In genomic region chr11:59668188-59668949, GRCh38 we compare ENCODE assay signal across 1 cellular context.
TF ChIP-seq lines count a peak whose summit lies in the region.

No MANE protein-coding gene starts in this region.

TF ChIP-seq in HepG2, 621 proteins besides CTCF, POLR2A, EP300 and RAD21 (continued from another document):
- TF ChIP-seq PAXIP1 (CRISPR knock-in tag; conservative IDR thresholded peaks at IDR 0.05): 0 out of 2 replicates have a peak, but pooled peaks have one; percentile 29
- peak; percentile 60 for TF ChIP-seq SRSF1 (optimal IDR thresholded peaks at IDR 0.05; ENCODE audit: low read depth, low read length)
- TF ChIP-seq ZNF501 (CRISPR knock-in tag; IDR thresholded peaks at IDR 0.05): 0 out of 2 replicates have a peak, but pooled peaks have one; percentile 23
- 0 out of 2 replicates have a peak, but pooled peaks have one; percentile 33 for TF ChIP-seq ZSCAN21 (CRISPR knock-in tag; IDR thresholded peaks at IDR 0.05; ENCODE audit: borderline replicate concordance)
- no peak for TF ChIP-seq ZNF740 (CRISPR knock-in tag; IDR thresholded peaks at IDR 0.05)
- peak; percentile 70 for TF ChIP-seq HDAC1 (CRISPR knock-in tag; IDR thresholded peaks at IDR 0.05)
- TF ChIP-seq KLF9 (CRISPR knock-in tag; IDR thresholded peaks at IDR 0.05; ENCODE audit: low read depth): peak; percentile 88
- peak; percentile 62 for TF ChIP-seq ARID4A (CRISPR knock-in tag; IDR thresholded peaks at IDR 0.05; ENCODE audit: borderline replicate concordance)
- no peak for TF ChIP-seq SETDB1 (CRISPR knock-in tag; IDR thresholded peaks at IDR 0.05; ENCODE audit: borderline replicate concordance)
- peak; percentile 65 for TF ChIP-seq SAP130 (CRISPR knock-in tag; IDR thresholded peaks at IDR 0.05; ENCODE audit: low read depth)
- 0 out of 2 replicates have a peak, but pooled peaks have one; percentile 25 for TF ChIP-seq NCOR1 (IDR thresholded peaks at IDR 0.05; ENCODE audit: borderline replicate concordance, low read length)
- peak; percentile 53; the same call in 1 of the 2 replicates for TF ChIP-seq CEBPB (IDR thresholded peaks at IDR 0.05; ENCODE audit: borderline replicate concordance, low read depth, low read length)
- no peak for TF ChIP-seq CBX2 (IDR thresholded peaks at IDR 0.05; ENCODE audit: low read depth, low read length)
- TF ChIP-seq CBX2 (CRISPR knock-in tag; IDR thresholded peaks at IDR 0.05; ENCODE audit: low read depth): no peak
